ENCODE assay signal across 1 cellular context in the genomic region with DNA sequence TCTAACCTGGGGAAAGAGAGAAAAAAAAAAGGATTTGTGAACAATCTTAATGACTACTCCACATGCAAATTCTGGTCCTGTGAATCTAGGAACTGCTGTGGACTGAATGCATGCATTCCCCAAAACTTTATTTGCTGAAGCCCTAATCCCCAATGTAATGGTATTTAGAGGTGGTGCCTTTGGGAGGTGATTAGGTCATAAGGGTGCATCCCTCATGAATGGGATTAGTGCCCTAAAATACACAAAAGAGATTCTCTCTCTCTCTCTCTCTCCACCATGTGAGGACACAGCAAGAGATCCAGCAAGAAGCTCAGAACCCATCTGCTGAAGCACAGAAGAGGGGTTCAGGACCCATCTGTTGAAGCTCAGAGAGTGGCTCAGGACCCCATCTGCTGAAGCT.
A peak's percentile ranks its signal among the peaks of the same experiment; 100 is the strongest.
TF ChIP-seq lines count a peak whose summit lies in the region.

No MANE protein-coding gene starts in this region.

TF ChIP-seq in HepG2, 621 proteins besides CTCF, POLR2A, EP300 and RAD21:
- TF ChIP-seq ZNF34 (CRISPR knock-in tag; IDR thresholded peaks at IDR 0.05; ENCODE audit: borderline replicate concordance) (no peak), HHEX (CRISPR knock-in tag; IDR thresholded peaks at IDR 0.05) (no peak), ZNF607 (CRISPR knock-in tag; IDR thresholded peaks at IDR 0.05; ENCODE audit: borderline replicate concordance) (no peak), ZNF264 (CRISPR knock-in tag; IDR thresholded peaks at IDR 0.05) (peak; percentile 76; the same call in 1 of the 2 replicates), KAT7 (CRISPR knock-in tag; IDR thresholded peaks at IDR 0.05; ENCODE audit: borderline replicate concordance) (no peak), ZNF292 (CRISPR knock-in tag; IDR thresholded peaks at IDR 0.05; ENCODE audit: borderline replicate concordance, low read depth) (no peak)
- TF ChIP-seq, protein P1, sequence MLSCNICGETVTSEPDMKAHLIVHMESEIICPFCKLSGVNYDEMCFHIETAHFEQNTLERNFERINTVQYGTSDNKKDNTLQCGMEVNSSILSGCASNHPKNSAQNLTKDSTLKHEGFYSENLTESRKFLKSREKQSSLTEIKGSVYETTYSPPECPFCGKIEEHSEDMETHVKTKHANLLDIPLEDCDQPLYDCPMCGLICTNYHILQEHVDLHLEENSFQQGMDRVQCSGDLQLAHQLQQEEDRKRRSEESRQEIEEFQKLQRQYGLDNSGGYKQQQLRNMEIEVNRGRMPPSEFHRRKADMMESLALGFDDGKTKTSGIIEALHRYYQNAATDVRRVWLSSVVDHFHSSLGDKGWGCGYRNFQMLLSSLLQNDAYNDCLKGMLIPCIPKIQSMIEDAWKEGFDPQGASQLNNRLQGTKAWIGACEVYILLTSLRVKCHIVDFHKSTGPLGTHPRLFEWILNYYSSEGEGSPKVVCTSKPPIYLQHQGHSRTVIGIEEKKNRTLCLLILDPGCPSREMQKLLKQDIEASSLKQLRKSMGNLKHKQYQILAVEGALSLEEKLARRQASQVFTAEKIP (CRISPR knock-in tag; IDR thresholded peaks at IDR 0.05; ENCODE audit: borderline replicate concordance), result no peak
